In genomic region chr11:74492084-74492483, GRCh38 we compare ENCODE assay signal across 8 cellular contexts. TPM values are rescaled to one million over a fixed set of nuclear protein-coding genes. Genes with fewer than 3 reads are reported as not detected.
DNase-seq lines count a peak whose midpoint lies in the region; ATAC-seq and TF ChIP-seq lines count a peak whose summit lies in the region.
"Had no signal": no experiment of that assay in that cellular context is flagged by ENCODE, and none has a peak within 500 bp of the region (broad histone marks: within the 10 kb centered on the region; RNA-seq: fewer than 3 reads in every experiment).

No MANE protein-coding gene starts in this region.

- peaks cover 13% of the 10 kb centered on the region for H3K4me1 Mint-ChIP-seq in osteocyte (ENCODE audit: unreplicated experiment)

- no peaks in the 10 kb centered on the region for H3K27me3 Mint-ChIP-seq in osteocyte (ENCODE audit: unreplicated experiment)

- H3K9ac ChIP-seq in ES-I3 (ENCODE audit: low read depth, low read length): peak overlapping the region; percentile 31
- H3K9ac ChIP-seq: parathyroid adenoma had no signal

- H3K36me3 ChIP-seq in ES-I3 (ENCODE audit: insufficient read depth, low read length): no peaks in the 10 kb centered on the region
- H3K36me3 ChIP-seq in MG63: no peaks in the 10 kb centered on the region
- no peaks in the 10 kb centered on the region for H3K36me3 ChIP-seq in ascending aorta

- H3K4me1 ChIP-seq in ES-I3 (ENCODE audit: insufficient read depth, low read length): peaks cover 6% of the 10 kb centered on the region
- peaks cover 0 to 6% of the 10 kb centered on the region in 2 donors for H3K4me1 ChIP-seq in ascending aorta
- H3K4me1 ChIP-seq: parathyroid adenoma had no signal

- H3K27ac ChIP-seq in ascending aorta: peak overlapping the region; percentile 90 to 99
- H3K27ac ChIP-seq: parathyroid adenoma had no signal

- TF ChIP-seq CTCF in ascending aorta (IDR thresholded peaks at IDR 0.05) (no peak), osteocyte (IDR thresholded peaks at IDR 0.05) (no peak)

- H3K27ac Mint-ChIP-seq in osteocyte (ENCODE audit: unreplicated experiment): peak overlapping the region; percentile 35

- peaks cover 9% of the 10 kb centered on the region for H3K36me3 Mint-ChIP-seq in osteocyte (ENCODE audit: unreplicated experiment)

- H3K27me3 ChIP-seq in MG63 (no peaks in the 10 kb centered on the region), ascending aorta (no peaks in the 10 kb centered on the region)

- peaks cover 13% of the 10 kb centered on the region for H3K9me3 Mint-ChIP-seq in osteocyte (ENCODE audit: unreplicated experiment)

- H3K4me3 Mint-ChIP-seq in osteocyte (ENCODE audit: unreplicated experiment): peak overlapping the region; percentile 76

- H3K4me3 ChIP-seq in MG63: peak overlapping the region; percentile 59
- H3K4me3 ChIP-seq in ascending aorta: no peak overlapping the region

- intact Hi-C loops in ascending aorta (cut with DNase I): loop anchor here (2.0 to 10.0 kb wide), 4 partner anchors 73 to 730 kb away; partner anchors contain the start of genes POLD3, RAB6A and RNF169
- intact Hi-C loops in head of caudate nucleus (cut with DNase I): no loop called here

- no peak for ATAC-seq in HG02610 (IDR thresholded peaks at IDR 0.05; ENCODE audit: unreplicated experiment)

- no peaks in the 10 kb centered on the region for H3K9me3 ChIP-seq in ES-I3 (ENCODE audit: control insufficient read depth, insufficient read depth, low read length)
- H3K9me3 ChIP-seq in MG63: no peaks in the 10 kb centered on the region
- H3K9me3 ChIP-seq in ascending aorta: no peaks in the 10 kb centered on the region

- DNase-seq in MG63: no peak
- DNase-seq in ascending aorta (ENCODE audit: low spot score in 2 of 2): no peak
- peak; percentile 63 for DNase-seq in osteocyte (ENCODE audit: extremely low spot score, unreplicated experiment)
- DNase-seq in head of caudate nucleus: no peak
- DNase-seq in NCI-H526 treated with DMSO at 0.1 percent for 48 hours (lab: John Stamatoyannopoulos, UW): no peak

RNA-seq across cellular contexts. Expression of gene LIPT2, which starts 1.4 kb away (rescaled TPM):
- total RNA-seq in MG63 (2014; rRNA removed; shearing (Covaris generic); ENCODE audit: low replicate concordance): 2.1 and 5.3 TPM in 2 replicates
- total RNA-seq in ascending aorta: not detected
- 1.6 and 3.5 TPM in 2 replicates for total RNA-seq in osteocyte

RNA-seq across cellular contexts. Expression of gene KCNE3, which starts 24.7 kb away (rescaled TPM):
- 1.1 and 2.9 TPM in 2 replicates for total RNA-seq in MG63 (2014; rRNA removed; shearing (Covaris generic); ENCODE audit: low replicate concordance)
- total RNA-seq in ascending aorta (not detected), osteocyte (not detected in 2 replicates)
